In the genomic region with DNA sequence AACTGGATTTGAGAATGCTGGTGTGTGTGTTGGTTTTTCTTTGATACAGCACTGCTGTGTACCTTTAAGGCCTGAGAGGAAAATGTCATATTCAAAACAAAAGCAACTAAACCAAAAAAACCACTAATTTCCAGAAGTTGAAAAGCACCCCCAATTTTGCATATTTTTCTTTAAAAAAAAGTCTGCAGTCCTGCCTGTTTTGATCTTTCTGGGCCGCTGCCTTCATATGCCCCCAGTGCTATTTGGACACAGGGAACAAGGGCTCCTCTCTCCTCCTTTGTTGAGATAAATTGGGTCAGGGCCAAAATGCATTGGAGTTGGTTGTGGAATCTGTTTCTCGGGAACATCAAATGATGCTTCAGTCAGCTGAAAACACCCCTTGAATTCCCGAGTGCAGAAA, we compare ENCODE assay signal across 14 cellular contexts. TPM values are rescaled to one million over a fixed set of nuclear protein-coding genes. Genes with fewer than 3 reads are reported as not detected.
DNase-seq lines count a peak whose midpoint lies in the region; ATAC-seq, FAIRE-seq and TF ChIP-seq lines count a peak whose summit lies in the region.
"Had no signal": no experiment of that assay in that cellular context is flagged by ENCODE, and none has a peak within 500 bp of the region (broad histone marks: within the 10 kb centered on the region; RNA-seq: fewer than 3 reads in every experiment).

No MANE protein-coding gene starts in this region.

- peak in 1 of 2 experiments; percentile 39; a peak in 1 of 4 replicates for TF ChIP-seq EP300 in GM12878 (IDR thresholded peaks at IDR 0.05; ENCODE audit: borderline replicate concordance in 1 of 2, control insufficient read depth in 1 of 2, low read depth in 2 of 2, low read length in 2 of 2)

- H3K27ac ChIP-seq in GM12878 (ENCODE audit: control insufficient read depth, insufficient read depth): no peak overlapping the region; the same call in 1 of the 2 replicates
- no peak overlapping the region for H3K27ac ChIP-seq in body of pancreas
- H3K27ac ChIP-seq: cardiac muscle cell, testis had no signal

- WGBS in GM12878 (ENCODE audit: insufficient coverage, insufficient replicate concordance, low lambda C conversion rate, missing lambda C conversion rate): 0% methylated on average over 3 of the region's 3 CpGs
- WGBS in body of pancreas, 2 donors: 48 to 54% methylated on average over 3 of the region's 3 CpGs

- no peak for TF ChIP-seq CTCF in GM12878 (IDR thresholded peaks at IDR 0.05 in 2 of 3, conservative IDR thresholded peaks at IDR 0.05 in 1 of 3; ENCODE audit: control insufficient read depth in 2 of 3, extremely low read depth in 1 of 3, insufficient read depth in 1 of 3, low read depth in 3 of 3, low read length in 3 of 3)
- TF ChIP-seq CTCF in body of pancreas (IDR thresholded peaks at IDR 0.05): no peak

- no TSS peak for BruUV-seq in GM12878 (replicated peaks; lab: Mats Ljungman, UMichigan)

- intact Hi-C loops in GM12878 (cut with micrococcal nuclease; ENCODE audit: unreplicated experiment): no loop called here
- intact Hi-C loops in body of pancreas (cut with DNase I): no loop called here

- RAD21 ChIA-PET in GM12878 (lab: Charles Lee; ENCODE audit: unreplicated experiment): interaction anchor here (1.0 to 4.4 kb wide), 2 partner anchors 9 to 58 kb away, joined by 3 to 77 read pairs; no protein-coding TSS in a partner anchor

- H3K36me3 ChIP-seq in GM12878 (ENCODE audit: control insufficient read depth in 2 of 2, insufficient read depth in 2 of 2, low read length in 1 of 2) (peaks cover 0 to 3% of the 10 kb centered on the region in 2 experiments; a peak in 2 of 4 replicates), body of pancreas (replicated peaks in 1 of 2; ENCODE audit: insufficient read depth in 1 of 2, low read depth in 2 of 2) (peaks cover 12 to 27% of the 10 kb centered on the region in 2 donors)
- H3K36me3 ChIP-seq: Peyer's patch had no signal

- TF ChIP-seq POLR2A in GM12892 (IDR thresholded peaks at IDR 0.05; ENCODE audit: low read depth, low read length) (no peak), GM12878 (IDR thresholded peaks at IDR 0.05; ENCODE audit: low read depth, low read length) (no peak), body of pancreas (IDR thresholded peaks at IDR 0.05) (no peak)

- H3K4me1 ChIP-seq in GM12878 (ENCODE audit: control insufficient read depth, insufficient read depth, low read length): peaks cover 22% of the 10 kb centered on the region
- peaks cover 26% of the 10 kb centered on the region for H3K4me1 ChIP-seq in body of pancreas
- H3K4me1 ChIP-seq: Peyer's patch had no signal

- H3K27me3 ChIP-seq in GM12878 (replicated peaks in 1 of 2; ENCODE audit: control insufficient read depth in 2 of 2, insufficient read depth in 2 of 2, low read length in 1 of 2) (no peaks in the 10 kb centered on the region), body of pancreas (no peaks in the 10 kb centered on the region)
- H3K27me3 ChIP-seq: cardiac muscle cell, Peyer's patch, testis had no signal

- TF ChIP-seq RAD21 in GM12878 (IDR thresholded peaks at IDR 0.05; ENCODE audit: insufficient read depth, low read depth, low read length): no peak

- peak overlapping the region; percentile 33 for H3K4me2 ChIP-seq in GM12878 (ENCODE audit: control insufficient read depth, insufficient read depth)

- CTCF ChIA-PET in GM12878 (lab: Yijun Ruan, JAX): interaction anchor here (1.0 to 12.5 kb wide), 10 partner anchors 9 to 250 kb away, joined by 3 to 217 read pairs (median 14); partner anchors contain the start of gene GPT2

- POLR2A ChIA-PET in GM12878 (lab: Charles Lee): interaction anchor here (0.6 kb wide), 1 partner anchor 251 kb away, joined by 7 read pairs; no protein-coding TSS in a partner anchor

- FAIRE-seq in GM12892 (lab: Jason Lieb, UNC) (peak; percentile 5), GM12878 (lab: Jason Lieb, UNC) (peak; percentile 35)
- FAIRE-seq: frontal cortex had no signal

- no peaks in the 10 kb centered on the region for H3K79me2 ChIP-seq in GM12878 (ENCODE audit: control insufficient read depth, insufficient read depth, low read length)

- H4K20me1 ChIP-seq in GM12878 (ENCODE audit: control insufficient read depth, insufficient read depth): no peaks in the 10 kb centered on the region

- SMC1A ChIA-PET in GM12878 (lab: Charles Lee; ENCODE audit: uncharacterized antibody, unreplicated experiment): interaction anchor here (1.2 to 7.9 kb wide), 5 partner anchors 19 to 237 kb away, joined by 3 to 70 read pairs (median 4); no protein-coding TSS in a partner anchor

- H3K4me3 ChIP-seq in GM12878 (0 out of 2 replicates have a peak overlapping the region, but pooled peaks have one; percentile 9), body of pancreas (no peak overlapping the region)
- H3K4me3 ChIP-seq: cardiac muscle cell, Peyer's patch, testis had no signal

- H3K9ac ChIP-seq in GM12878 (ENCODE audit: control insufficient read depth, insufficient read depth, low read length): no peak overlapping the region

- no peak for DNase-seq in GM12892 (ENCODE audit: insufficient read length)
- DNase-seq in GM12878 (ENCODE audit: low read depth, low spot score): peak; percentile 34
- DNase-seq in NCI-H2107 (lab: John Stamatoyannopoulos, UW): no peak
- DNase-seq in activated naive CD4-positive, alpha-beta T cell (lab: John Stamatoyannopoulos, UW): no peak
- no peak for DNase-seq in CD1c-positive myeloid dendritic cell (ENCODE audit: extremely low spot score)
- no peak for DNase-seq in body of pancreas
- DNase-seq: activated CD8-positive, alpha-beta T cell treated with anti-CD3 and anti-CD28 coated beads, Interleukin-2, amount 10 ng/mL, durations not matched to agents 7 days and 5 days; CD4-positive, alpha-beta memory T cell; testis had no signal

- H3K9me3 ChIP-seq in GM12878 (replicated peaks; ENCODE audit: control insufficient read depth, insufficient read depth, low read length) (no peaks in the 10 kb centered on the region), body of pancreas (no peaks in the 10 kb centered on the region)
- H3K9me3 ChIP-seq: testis had no signal

- peak; percentile 68 for ATAC-seq in GM19452 (IDR thresholded peaks at IDR 0.05; ENCODE audit: unreplicated experiment)
- peak; percentile 39 for ATAC-seq in HG03097 (IDR thresholded peaks at IDR 0.05; ENCODE audit: low FRiP score, unreplicated experiment)
- ATAC-seq in GM12878: peak; percentile 76
- ATAC-seq in body of pancreas: no peak
- ATAC-seq: activated CD8-positive, alpha-beta T cell treated with anti-CD3 and anti-CD28 coated beads, Interleukin-2, amount 10 ng/mL, durations not matched to agents 7 days and 5 days had no signal

- in situ Hi-C loops in GM12878 (cut with MboI): no loop called here

- no peak overlapping the region for H2AFZ ChIP-seq in GM12878 (ENCODE audit: control insufficient read depth, low read depth, low read length)

TF ChIP-seq in GM12878, 131 proteins besides CTCF, POLR2A, EP300 and RAD21 (continues in another document):
- no peak for TF ChIP-seq LARP7 (IDR thresholded peaks at IDR 0.05)
- TF ChIP-seq SREBF2 (IDR thresholded peaks at IDR 0.05; ENCODE audit: low read length): no peak
- TF ChIP-seq, protein P1, sequence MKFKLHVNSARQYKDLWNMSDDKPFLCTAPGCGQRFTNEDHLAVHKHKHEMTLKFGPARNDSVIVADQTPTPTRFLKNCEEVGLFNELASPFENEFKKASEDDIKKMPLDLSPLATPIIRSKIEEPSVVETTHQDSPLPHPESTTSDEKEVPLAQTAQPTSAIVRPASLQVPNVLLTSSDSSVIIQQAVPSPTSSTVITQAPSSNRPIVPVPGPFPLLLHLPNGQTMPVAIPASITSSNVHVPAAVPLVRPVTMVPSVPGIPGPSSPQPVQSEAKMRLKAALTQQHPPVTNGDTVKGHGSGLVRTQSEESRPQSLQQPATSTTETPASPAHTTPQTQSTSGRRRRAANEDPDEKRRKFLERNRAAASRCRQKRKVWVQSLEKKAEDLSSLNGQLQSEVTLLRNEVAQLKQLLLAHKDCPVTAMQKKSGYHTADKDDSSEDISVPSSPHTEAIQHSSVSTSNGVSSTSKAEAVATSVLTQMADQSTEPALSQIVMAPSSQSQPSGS (IDR thresholded peaks at IDR 0.05; ENCODE audit: low read length): peak; percentile 48; the same call in 1 of the 2 replicates
- TF ChIP-seq ZNF384 (IDR thresholded peaks at IDR 0.05; ENCODE audit: borderline replicate concordance, low read depth, low read length): peak; percentile 88
- peak; percentile 13; the same call in 1 of the 2 replicates for TF ChIP-seq CREB1 (IDR thresholded peaks at IDR 0.05; ENCODE audit: low read depth)
- peak; percentile 90 for TF ChIP-seq JUNB (IDR thresholded peaks at IDR 0.05)
- TF ChIP-seq RFX5 (IDR thresholded peaks at IDR 0.05; ENCODE audit: low read depth, low read length): no peak
- 0 out of 2 replicates have a peak, but pooled peaks have one; percentile 31 for TF ChIP-seq TCF7 (IDR thresholded peaks at IDR 0.05; ENCODE audit: borderline replicate concordance)
- no peak for TF ChIP-seq KAT2A (conservative IDR thresholded peaks at IDR 0.05; ENCODE audit: control insufficient read depth, low read depth, low read length)
- no peak for TF ChIP-seq ZNF217 (IDR thresholded peaks at IDR 0.05)
- no peak for TF ChIP-seq PAX8 (IDR thresholded peaks at IDR 0.05)
- TF ChIP-seq MEF2A (IDR thresholded peaks at IDR 0.05; ENCODE audit: insufficient read depth, low read depth, low read length): 0 out of 2 replicates have a peak, but pooled peaks have one; percentile 46

RNA-seq across cellular contexts. Expression of gene GPT2, which starts 26.9 kb away (rescaled TPM):
- polyA plus RNA-seq in GM12892 (2012; ENCODE audit: missing spikeins): 2.9 TPM
- 2.2 and 2.8 TPM in 2 replicates for total RNA-seq in GM12878 (2013; cell fraction: nucleolus; rRNA removed)
- total RNA-seq in GM12878 (2014; rRNA removed): 3.8 and 3.9 TPM in 2 replicates
- total RNA-seq in GM12878 (2014; rRNA removed; fragmentation: Illumina TruSeq; extraction: Trizol): 2.2 and 2.8 TPM in 2 replicates
- total RNA-seq in GM12878 (2021): 5.9 and 8.5 TPM in 2 replicates
- polyA plus RNA-seq in GM12878 (2011; ENCODE audit: low read depth): 2.5 TPM
- 5.7 and 9.2 TPM in 2 replicates for polyA plus RNA-seq in GM12878 (2011; rRNA removed)
- 12.2 and 15.1 TPM in 2 replicates for polyA plus RNA-seq in GM12878 (2011; cell fraction: cytosol; rRNA removed)
- 11.3 and 11.9 TPM in 2 replicates for polyA plus RNA-seq in GM12878 (2011; cell fraction: nucleus; rRNA removed)
- polyA plus RNA-seq in GM12878 (2012): 4.4 and 5.0 TPM in 2 replicates
- polyA plus RNA-seq in GM12878 (2014; fragmentation: Illumina TruSeq; extraction: Trizol): 1.4 and 4.0 TPM in 2 replicates
- polyA plus RNA-seq in GM12878 (2014; fragmentation: Nextera tagmentation; extraction: Ambion mirVana): under 1 TPM; 0.45 to 0.80 TPM
- polyA plus RNA-seq in GM12878 (2014; rRNA removed): 4.5 and 4.7 TPM in 2 replicates
- 1 to 10 TPM; 9.0 to 9.9 TPM for polyA plus RNA-seq in GM12878 (2016; fragmentation: Nextera tagmentation; extraction: Ambion mirVana)
- 9.6 and 18.9 TPM in 2 replicates for polyA minus RNA-seq in GM12878 (2011; rRNA and poly(A)+ RNA removed)
- polyA minus RNA-seq in GM12878 (2011; cell fraction: cytosol; rRNA and poly(A)+ RNA removed): 4.7 and 5.8 TPM in 2 replicates
- 2.3 and 4.9 TPM in 2 replicates for polyA minus RNA-seq in GM12878 (2011; cell fraction: nucleus; rRNA and poly(A)+ RNA removed)
- 10 to 100 TPM; 52.1 to 83.1 TPM for total RNA-seq in body of pancreas

Comparison
In these comparisons a context has a peak if more than half of its experiments do, and no peak if none do; other contexts are left out.
1. RNA of gene GPT2, which starts 26.9 kb away (total RNA-seq): 52.1 to 83.1 TPM in body of pancreas; 2.2 to 8.5 TPM in GM12878; every median in the first group is over 4 times any median in the second.